In the genomic region with DNA sequence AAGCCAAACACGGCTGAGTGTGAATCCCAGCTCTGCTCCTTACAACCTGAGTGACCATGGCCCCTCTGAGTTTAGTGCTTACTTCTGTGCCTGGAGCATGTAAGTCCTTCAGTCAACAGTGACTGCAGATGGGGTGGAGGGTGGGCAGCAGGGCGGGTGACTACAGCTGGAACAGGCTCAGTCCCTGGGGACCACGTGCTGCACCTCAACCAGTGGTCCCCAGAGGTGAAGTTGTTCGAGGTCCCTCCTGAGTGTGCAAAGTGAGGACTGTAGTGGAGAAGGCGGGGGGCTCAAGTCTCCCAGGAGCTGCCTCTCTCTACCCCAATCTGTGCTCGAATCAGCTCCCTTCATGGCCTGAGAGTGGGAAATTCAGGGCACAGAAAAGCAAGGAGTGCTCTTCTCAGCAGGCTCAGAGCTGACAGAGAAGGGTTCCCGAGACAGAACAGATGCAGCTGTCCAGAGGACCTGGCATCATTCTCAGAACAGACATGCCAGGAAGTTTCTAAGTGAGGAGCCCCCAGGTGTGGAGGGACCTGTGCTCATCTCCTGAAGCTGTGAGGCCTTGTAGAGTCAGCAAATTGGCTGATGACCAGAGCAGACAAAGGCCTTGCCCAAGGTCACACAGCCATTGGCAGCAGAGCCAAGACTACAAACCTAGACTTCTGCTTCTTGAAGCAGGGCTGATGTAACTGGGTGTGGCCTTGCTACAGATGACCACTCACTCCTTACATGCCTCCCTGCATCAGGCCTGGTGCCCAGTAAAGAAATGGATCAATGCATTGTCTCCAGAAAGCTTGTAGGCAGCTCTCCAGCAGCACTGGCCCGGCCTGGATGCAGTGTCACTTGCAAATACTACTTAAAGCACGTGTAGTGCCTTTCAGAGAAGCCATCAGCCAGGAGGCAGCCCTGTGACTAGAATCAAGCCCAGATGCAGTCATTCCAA, we compare ENCODE assay signal across 20 cellular contexts.
A peak's percentile ranks its signal among the peaks of the same experiment; 100 is the strongest.
DNase-seq lines count a peak whose midpoint lies in the region; ATAC-seq lines count a peak whose summit lies in the region.
"Had no signal": no experiment of that assay in that cellular context is flagged by ENCODE, and none has a peak within 500 bp of the region (broad histone marks: within the 10 kb centered on the region; RNA-seq: fewer than 3 reads in every experiment).

No MANE protein-coding gene starts in this region.

- H3K27me3 ChIP-seq in BLaER1 (no peaks in the 10 kb centered on the region), Karpas-422 (ENCODE audit: low read length) (no peaks in the 10 kb centered on the region)
- H3K27me3 ChIP-seq: neural progenitor cell, testis had no signal

- H3K79me2 ChIP-seq in Karpas-422 (ENCODE audit: low read length): no peaks in the 10 kb centered on the region

- no peak overlapping the region for H3K4me3 ChIP-seq in BLaER1
- H3K4me3 ChIP-seq in Karpas-422 (ENCODE audit: low read length): no peak overlapping the region
- H3K4me3 ChIP-seq: neural progenitor cell, SK-N-MC, testis had no signal

- H3K4me2 ChIP-seq in BLaER1 (peak overlapping the region; percentile 55), Karpas-422 (ENCODE audit: low read depth, low read length, poor library complexity, severe bottlenecking) (peak overlapping the region; percentile 44)
- H3K4me2 ChIP-seq: neural progenitor cell had no signal

- H3K36me3 ChIP-seq in BLaER1: no peaks in the 10 kb centered on the region
- H3K36me3 ChIP-seq in Karpas-422 (ENCODE audit: insufficient read depth, low read length): no peaks in the 10 kb centered on the region
- H3K36me3 ChIP-seq: neural progenitor cell had no signal

- no peak for ATAC-seq in HG02571 (IDR thresholded peaks at IDR 0.05; ENCODE audit: unreplicated experiment)
- ATAC-seq: esophagus mucosa had no signal

- H3K9me2 ChIP-seq in Karpas-422 (replicated peaks; ENCODE audit: insufficient read depth, low read length): no peaks in the 10 kb centered on the region

- H3K9me3 ChIP-seq in BLaER1 (no peaks in the 10 kb centered on the region; the same call in 1 of the 2 replicates), Karpas-422 (ENCODE audit: low read length) (no peaks in the 10 kb centered on the region; the same call in 1 of the 2 replicates)
- H3K9me3 ChIP-seq: testis had no signal

- intact Hi-C loops in posterior vena cava (cut with DNase I): no loop called here

- no peak overlapping the region for H3K9ac ChIP-seq in BLaER1
- H3K9ac ChIP-seq in Karpas-422 (ENCODE audit: low read length): peak overlapping the region; percentile 32
- H3K9ac ChIP-seq: neural progenitor cell had no signal

- H3K27ac ChIP-seq in BLaER1 (no peak overlapping the region), Karpas-422 (ENCODE audit: low read length) (no peak overlapping the region)
- H3K27ac ChIP-seq: neural progenitor cell, SK-N-MC, testis had no signal

- H3K4me1 ChIP-seq in BLaER1: peaks cover 37% of the 10 kb centered on the region
- peaks cover 22% of the 10 kb centered on the region for H3K4me1 ChIP-seq in Karpas-422 (ENCODE audit: low read length)

- H4K20me1 ChIP-seq in BLaER1: no peaks in the 10 kb centered on the region
- H4K20me1 ChIP-seq in Karpas-422 (ENCODE audit: insufficient read depth, low read depth, low read length): no peaks in the 10 kb centered on the region; the same call in 1 of the 2 replicates

- DNase-seq in Karpas-422 (peak; percentile 59), dedifferentiated amniotic fluid mesenchymal stem cell (ENCODE audit: extremely low spot score) (peak; percentile 33), posterior vena cava (ENCODE audit: low spot score) (peak; percentile 47), NCI-H2227 (lab: John Stamatoyannopoulos, UW; ENCODE audit: unreplicated experiment) (no peak), ureter (ENCODE audit: low spot score) (no peak)
- DNase-seq: activated CD4-positive, alpha-beta memory T cell treated with anti-CD3 and anti-CD28 coated beads, Interleukin-2, amount 10 ng/mL, durations not matched to agents 7 days and 5 days; activated T-cell treated with anti-CD3 and anti-CD28 coated beads, Interleukin-2, amount 50 U/mL, for 72 hours; dermis blood vessel endothelial cell; HCEC 1CT; hippocampal formation; kidney glomerular epithelial cell; NCI-H1930; NCI-H524 treated with DMSO at 0.1 percent for 48 hours; T1000; testis had no signal

- H2AFZ ChIP-seq in Karpas-422 (ENCODE audit: low read length): no peak overlapping the region
- H2AFZ ChIP-seq: neural progenitor cell had no signal

Comparison
In these comparisons a context has a peak if more than half of its experiments do, and no peak if none do; other contexts are left out.
1. DNase-seq: peak in Karpas-422 (single experiment), dedifferentiated amniotic fluid mesenchymal stem cell (single experiment) and posterior vena cava (single experiment); none in NCI-H2227 (single experiment) and ureter (single experiment).